Comparison of ENCODE assay signal across 22 cellular contexts in the genomic region with DNA sequence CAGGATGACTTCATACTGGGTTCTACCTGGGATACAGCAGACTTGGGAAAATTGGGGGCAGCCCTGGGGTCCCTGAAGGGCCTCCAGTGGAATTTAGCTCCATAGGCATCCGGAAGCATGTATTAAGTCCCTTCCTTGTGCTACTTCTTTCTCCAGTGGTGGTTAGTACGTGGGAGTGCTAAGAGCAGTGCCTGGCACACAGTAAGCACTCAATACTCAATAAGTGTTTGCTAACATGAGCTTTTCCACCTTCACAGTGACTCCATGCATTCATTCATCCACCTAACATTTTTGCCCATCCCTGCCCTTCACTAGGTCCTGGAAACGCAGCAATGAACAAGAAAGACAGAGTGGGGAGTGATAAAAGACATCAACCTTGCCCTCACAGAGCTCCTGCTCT.
"Had no signal": no experiment of that assay in that cellular context is flagged by ENCODE, and none has a peak within 500 bp of the region (broad histone marks: within the 10 kb centered on the region; RNA-seq: fewer than 3 reads in every experiment).

No MANE protein-coding gene starts in this region.

- H3K4me1 ChIP-seq: breast epithelium had no signal

- H3K4me3 ChIP-seq: breast epithelium, SK-N-MC had no signal

- H3K9me3 Mint-ChIP-seq: activated CD4-positive, alpha-beta memory T cell treated with anti-CD3 and anti-CD28 coated beads, Interleukin-2, amount 10 ng/mL, durations not matched to agents 7 days and 5 days; activated naive CD4-positive, alpha-beta T cell treated with anti-CD3 and anti-CD28 coated beads, Interleukin-2, amount 50 U/mL, for 24 hours; activated T-helper 17 cell treated with anti-CD3 and anti-CD28 coated beads, Interleukin-2, amount 50 U/mL, for 72 hours; T-cell had no signal

- H3K27ac Mint-ChIP-seq: activated CD4-positive, alpha-beta memory T cell treated with anti-CD3 and anti-CD28 coated beads, Interleukin-2, amount 10 ng/mL, durations not matched to agents 7 days and 5 days; activated CD4-positive, alpha-beta T cell treated with anti-CD3 and anti-CD28 coated beads for 36 hours; activated naive CD4-positive, alpha-beta T cell treated with anti-CD3 and anti-CD28 coated beads, Interleukin-2, amount 50 U/mL, for 24 hours; activated T-helper 17 cell treated with anti-CD3 and anti-CD28 coated beads, Interleukin-2, amount 50 U/mL, for 72 hours; T-cell had no signal

- DNase-seq: activated CD4-positive, alpha-beta memory T cell treated with anti-CD3 and anti-CD28 coated beads, Interleukin-2, amount 10 ng/mL, durations not matched to agents 7 days and 5 days; activated CD4-positive, alpha-beta T cell treated with anti-CD3 and anti-CD28 coated beads for 36 hours; activated CD4-positive, alpha-beta T cell treated with anti-CD3 and anti-CD28 coated beads, Interleukin-2, amount 50 U/mL, for 1 hour; activated gamma-delta T cell; activated T-cell treated with anti-CD3 and anti-CD28 coated beads for 4 hours; activated T-cell treated with anti-CD3 and anti-CD28 coated beads, Interleukin-2, amount 50 U/mL, for 48 hours; central memory CD4-positive, alpha-beta T cell; MM.1S; NCI-H1105; NCI-H1436; NCI-H1694 treated with DMSO at 0.1 percent for 48 hours; NCI-H2081; NCI-H446; T-cell; T-helper 2 cell; T1000 had no signal

- H3K36me3 ChIP-seq: breast epithelium had no signal

- H3K4me3 Mint-ChIP-seq: activated CD4-positive, alpha-beta memory T cell treated with anti-CD3 and anti-CD28 coated beads, Interleukin-2, amount 10 ng/mL, durations not matched to agents 7 days and 5 days; activated CD4-positive, alpha-beta T cell treated with anti-CD3 and anti-CD28 coated beads for 36 hours; activated naive CD4-positive, alpha-beta T cell treated with anti-CD3 and anti-CD28 coated beads, Interleukin-2, amount 50 U/mL, for 24 hours; activated T-helper 17 cell treated with anti-CD3 and anti-CD28 coated beads, Interleukin-2, amount 50 U/mL, for 72 hours; T-cell had no signal

- H3K9me3 ChIP-seq: breast epithelium had no signal

- H3K27ac ChIP-seq: breast epithelium, SK-N-MC, VCaP had no signal

- H3K4me1 Mint-ChIP-seq: activated CD4-positive, alpha-beta memory T cell treated with anti-CD3 and anti-CD28 coated beads, Interleukin-2, amount 10 ng/mL, durations not matched to agents 7 days and 5 days; activated CD4-positive, alpha-beta T cell treated with anti-CD3 and anti-CD28 coated beads for 36 hours; activated naive CD4-positive, alpha-beta T cell treated with anti-CD3 and anti-CD28 coated beads, Interleukin-2, amount 50 U/mL, for 24 hours; activated T-helper 17 cell treated with anti-CD3 and anti-CD28 coated beads, Interleukin-2, amount 50 U/mL, for 72 hours; T-cell had no signal

- H3K27me3 Mint-ChIP-seq: activated CD4-positive, alpha-beta memory T cell treated with anti-CD3 and anti-CD28 coated beads, Interleukin-2, amount 10 ng/mL, durations not matched to agents 7 days and 5 days had no signal

- H3K36me3 Mint-ChIP-seq: activated naive CD4-positive, alpha-beta T cell treated with anti-CD3 and anti-CD28 coated beads, Interleukin-2, amount 50 U/mL, for 24 hours; T-cell had no signal

- ATAC-seq: activated CD4-positive, alpha-beta T cell treated with anti-CD3 and anti-CD28 coated beads for 36 hours; activated T-helper 17 cell treated with anti-CD3 and anti-CD28 coated beads, Interleukin-2, amount 50 U/mL, for 72 hours; Right ventricle myocardium inferior; T-cell had no signal

- H3K27me3 ChIP-seq: breast epithelium had no signal
